In genomic region chr15:90101130-90101968, GRCh38 we compare ENCODE assay signal across 1 cellular context.
A peak's percentile ranks its signal among the peaks of the same experiment; 100 is the strongest.
TF ChIP-seq lines count a peak whose summit lies in the region.

No MANE protein-coding gene starts in this region.

TF ChIP-seq in GM12878, 131 proteins besides CTCF, POLR2A, EP300 and RAD21 (continued from another document):
- TF ChIP-seq, protein P1, sequence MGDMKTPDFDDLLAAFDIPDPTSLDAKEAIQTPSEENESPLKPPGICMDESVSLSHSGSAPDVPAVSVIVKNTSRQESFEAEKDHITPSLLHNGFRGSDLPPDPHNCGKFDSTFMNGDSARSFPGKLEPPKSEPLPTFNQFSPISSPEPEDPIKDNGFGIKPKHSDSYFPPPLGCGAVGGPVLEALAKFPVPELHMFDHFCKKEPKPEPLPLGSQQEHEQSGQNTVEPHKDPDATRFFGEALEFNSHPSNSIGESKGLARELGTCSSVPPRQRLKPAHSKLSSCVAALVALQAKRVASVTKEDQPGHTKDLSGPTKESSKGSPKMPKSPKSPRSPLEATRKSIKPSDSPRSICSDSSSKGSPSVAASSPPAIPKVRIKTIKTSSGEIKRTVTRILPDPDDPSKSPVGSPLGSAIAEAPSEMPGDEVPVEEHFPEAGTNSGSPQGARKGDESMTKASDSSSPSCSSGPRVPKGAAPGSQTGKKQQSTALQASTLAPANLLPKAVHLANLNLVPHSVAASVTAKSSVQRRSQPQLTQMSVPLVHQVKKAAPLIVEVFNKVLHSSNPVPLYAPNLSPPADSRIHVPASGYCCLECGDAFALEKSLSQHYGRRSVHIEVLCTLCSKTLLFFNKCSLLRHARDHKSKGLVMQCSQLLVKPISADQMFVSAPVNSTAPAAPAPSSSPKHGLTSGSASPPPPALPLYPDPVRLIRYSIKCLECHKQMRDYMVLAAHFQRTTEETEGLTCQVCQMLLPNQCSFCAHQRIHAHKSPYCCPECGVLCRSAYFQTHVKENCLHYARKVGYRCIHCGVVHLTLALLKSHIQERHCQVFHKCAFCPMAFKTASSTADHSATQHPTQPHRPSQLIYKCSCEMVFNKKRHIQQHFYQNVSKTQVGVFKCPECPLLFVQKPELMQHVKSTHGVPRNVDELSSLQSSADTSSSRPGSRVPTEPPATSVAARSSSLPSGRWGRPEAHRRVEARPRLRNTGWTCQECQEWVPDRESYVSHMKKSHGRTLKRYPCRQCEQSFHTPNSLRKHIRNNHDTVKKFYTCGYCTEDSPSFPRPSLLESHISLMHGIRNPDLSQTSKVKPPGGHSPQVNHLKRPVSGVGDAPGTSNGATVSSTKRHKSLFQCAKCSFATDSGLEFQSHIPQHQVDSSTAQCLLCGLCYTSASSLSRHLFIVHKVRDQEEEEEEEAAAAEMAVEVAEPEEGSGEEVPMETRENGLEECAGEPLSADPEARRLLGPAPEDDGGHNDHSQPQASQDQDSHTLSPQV (IDR thresholded peaks at IDR 0.05): no peak
- TF ChIP-seq, protein P2, sequence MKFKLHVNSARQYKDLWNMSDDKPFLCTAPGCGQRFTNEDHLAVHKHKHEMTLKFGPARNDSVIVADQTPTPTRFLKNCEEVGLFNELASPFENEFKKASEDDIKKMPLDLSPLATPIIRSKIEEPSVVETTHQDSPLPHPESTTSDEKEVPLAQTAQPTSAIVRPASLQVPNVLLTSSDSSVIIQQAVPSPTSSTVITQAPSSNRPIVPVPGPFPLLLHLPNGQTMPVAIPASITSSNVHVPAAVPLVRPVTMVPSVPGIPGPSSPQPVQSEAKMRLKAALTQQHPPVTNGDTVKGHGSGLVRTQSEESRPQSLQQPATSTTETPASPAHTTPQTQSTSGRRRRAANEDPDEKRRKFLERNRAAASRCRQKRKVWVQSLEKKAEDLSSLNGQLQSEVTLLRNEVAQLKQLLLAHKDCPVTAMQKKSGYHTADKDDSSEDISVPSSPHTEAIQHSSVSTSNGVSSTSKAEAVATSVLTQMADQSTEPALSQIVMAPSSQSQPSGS (IDR thresholded peaks at IDR 0.05; ENCODE audit: low read length): no peak
- no peak for TF ChIP-seq ZNF622 (IDR thresholded peaks at IDR 0.05)
- no peak for TF ChIP-seq RUNX3 (IDR thresholded peaks at IDR 0.05; ENCODE audit: low read length)
- no peak for TF ChIP-seq MYC (IDR thresholded peaks at IDR 0.05; ENCODE audit: insufficient read depth, insufficient read length, insufficient replicate concordance, low read length, severe bottlenecking)
- 0 out of 2 replicates have a peak, but pooled peaks have one; percentile 13 for TF ChIP-seq YY1 (IDR thresholded peaks at IDR 0.05; ENCODE audit: low read depth, low read length)
- no peak for TF ChIP-seq MYB (IDR thresholded peaks at IDR 0.05; ENCODE audit: borderline replicate concordance, low read depth, low read length)
- no peak for TF ChIP-seq SRF (IDR thresholded peaks at IDR 0.05; ENCODE audit: low read depth in 2 of 2, low read length in 2 of 2)
- no peak for TF ChIP-seq LARP7 (IDR thresholded peaks at IDR 0.05)
- no peak; a peak in 1 of 4 replicates for TF ChIP-seq IKZF2 (IDR thresholded peaks at IDR 0.05)
- no peak for TF ChIP-seq PML (IDR thresholded peaks at IDR 0.05; ENCODE audit: low read length)
- no peak for TF ChIP-seq SMAD5 (IDR thresholded peaks at IDR 0.05; ENCODE audit: low read depth)
- no peak for TF ChIP-seq JUND (IDR thresholded peaks at IDR 0.05; ENCODE audit: low read depth, low read length)
- no peak for TF ChIP-seq EGR1 (IDR thresholded peaks at IDR 0.05; ENCODE audit: borderline replicate concordance in 1 of 2, low read depth in 2 of 2, low read length in 2 of 2)
- no peak for TF ChIP-seq ASH2L (IDR thresholded peaks at IDR 0.05; ENCODE audit: borderline replicate concordance, low read depth)
- TF ChIP-seq, protein P3, sequence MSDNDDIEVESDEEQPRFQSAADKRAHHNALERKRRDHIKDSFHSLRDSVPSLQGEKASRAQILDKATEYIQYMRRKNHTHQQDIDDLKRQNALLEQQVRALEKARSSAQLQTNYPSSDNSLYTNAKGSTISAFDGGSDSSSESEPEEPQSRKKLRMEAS (IDR thresholded peaks at IDR 0.05; ENCODE audit: low read depth, low read length): no peak; the same call in 1 of the 2 replicates
- TF ChIP-seq NBN (IDR thresholded peaks at IDR 0.05): no peak
- TF ChIP-seq SREBF1 (IDR thresholded peaks at IDR 0.05; ENCODE audit: low read length): no peak
- no peak for TF ChIP-seq CBX3 (IDR thresholded peaks at IDR 0.05; ENCODE audit: borderline replicate concordance, low read depth)
- no peak for TF ChIP-seq ZNF384 (IDR thresholded peaks at IDR 0.05; ENCODE audit: borderline replicate concordance, low read depth, low read length)
- TF ChIP-seq MEF2B (IDR thresholded peaks at IDR 0.05; ENCODE audit: partially characterized antibody, poor library complexity, severe bottlenecking): peak; percentile 75
- TF ChIP-seq, protein P4, sequence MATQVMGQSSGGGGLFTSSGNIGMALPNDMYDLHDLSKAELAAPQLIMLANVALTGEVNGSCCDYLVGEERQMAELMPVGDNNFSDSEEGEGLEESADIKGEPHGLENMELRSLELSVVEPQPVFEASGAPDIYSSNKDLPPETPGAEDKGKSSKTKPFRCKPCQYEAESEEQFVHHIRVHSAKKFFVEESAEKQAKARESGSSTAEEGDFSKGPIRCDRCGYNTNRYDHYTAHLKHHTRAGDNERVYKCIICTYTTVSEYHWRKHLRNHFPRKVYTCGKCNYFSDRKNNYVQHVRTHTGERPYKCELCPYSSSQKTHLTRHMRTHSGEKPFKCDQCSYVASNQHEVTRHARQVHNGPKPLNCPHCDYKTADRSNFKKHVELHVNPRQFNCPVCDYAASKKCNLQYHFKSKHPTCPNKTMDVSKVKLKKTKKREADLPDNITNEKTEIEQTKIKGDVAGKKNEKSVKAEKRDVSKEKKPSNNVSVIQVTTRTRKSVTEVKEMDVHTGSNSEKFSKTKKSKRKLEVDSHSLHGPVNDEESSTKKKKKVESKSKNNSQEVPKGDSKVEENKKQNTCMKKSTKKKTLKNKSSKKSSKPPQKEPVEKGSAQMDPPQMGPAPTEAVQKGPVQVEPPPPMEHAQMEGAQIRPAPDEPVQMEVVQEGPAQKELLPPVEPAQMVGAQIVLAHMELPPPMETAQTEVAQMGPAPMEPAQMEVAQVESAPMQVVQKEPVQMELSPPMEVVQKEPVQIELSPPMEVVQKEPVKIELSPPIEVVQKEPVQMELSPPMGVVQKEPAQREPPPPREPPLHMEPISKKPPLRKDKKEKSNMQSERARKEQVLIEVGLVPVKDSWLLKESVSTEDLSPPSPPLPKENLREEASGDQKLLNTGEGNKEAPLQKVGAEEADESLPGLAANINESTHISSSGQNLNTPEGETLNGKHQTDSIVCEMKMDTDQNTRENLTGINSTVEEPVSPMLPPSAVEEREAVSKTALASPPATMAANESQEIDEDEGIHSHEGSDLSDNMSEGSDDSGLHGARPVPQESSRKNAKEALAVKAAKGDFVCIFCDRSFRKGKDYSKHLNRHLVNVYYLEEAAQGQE (IDR thresholded peaks at IDR 0.05; ENCODE audit: low read depth, low read length): no peak
- TF ChIP-seq NKRF (conservative IDR thresholded peaks at IDR 0.05): no peak; the same call in 1 of the 2 replicates
- no peak for TF ChIP-seq FOXM1 (IDR thresholded peaks at IDR 0.05; ENCODE audit: low read depth, low read length)
- no peak for TF ChIP-seq STAT3 (IDR thresholded peaks at IDR 0.05; ENCODE audit: low read depth, low read length)
- no peak for TF ChIP-seq BCLAF1 (IDR thresholded peaks at IDR 0.05)
- TF ChIP-seq E2F4 (IDR thresholded peaks at IDR 0.05; ENCODE audit: low read depth, low read length): no peak
- no peak for TF ChIP-seq NRF1 (conservative IDR thresholded peaks at IDR 0.05; ENCODE audit: low read depth, low read length)
- TF ChIP-seq GATAD2B (conservative IDR thresholded peaks at IDR 0.05; ENCODE audit: low read depth): no peak
- TF ChIP-seq POLR2AphosphoS5 (IDR thresholded peaks at IDR 0.05; ENCODE audit: low read length): no peak; the same call in none of the 2 replicates
- no peak for TF ChIP-seq JUNB (IDR thresholded peaks at IDR 0.05)
- TF ChIP-seq MTA3 (IDR thresholded peaks at IDR 0.05; ENCODE audit: borderline replicate concordance, low read length): no peak
- no peak for TF ChIP-seq ZBTB40 (IDR thresholded peaks at IDR 0.05; ENCODE audit: borderline replicate concordance)
